ENCODE assay signal across 11 cellular contexts in the genomic region with DNA sequence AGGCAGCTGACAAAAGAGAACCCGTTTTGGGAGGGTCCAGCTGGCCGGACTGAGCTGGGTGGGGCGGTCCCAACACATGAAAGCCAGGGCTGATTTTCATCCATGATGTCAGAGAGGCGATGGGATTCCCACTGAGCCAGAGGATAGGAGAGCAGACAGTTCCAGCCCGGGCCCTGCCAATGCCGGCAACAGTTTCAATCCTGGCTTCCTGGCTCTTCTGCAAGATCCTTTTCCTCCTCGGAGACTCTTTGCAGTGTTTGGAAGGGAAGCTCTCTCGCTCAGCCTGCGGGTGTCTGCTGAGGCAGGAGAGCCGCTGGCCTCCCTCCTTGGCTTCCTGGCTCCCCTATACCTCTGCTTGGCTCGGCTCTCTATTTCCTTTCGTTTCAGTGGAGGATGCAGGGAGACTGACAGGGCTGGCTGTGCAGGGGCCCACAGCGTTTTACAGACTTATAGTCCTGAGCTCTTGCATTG.
A peak's percentile ranks its signal among the peaks of the same experiment; 100 is the strongest.
DNase-seq lines count a peak whose midpoint lies in the region; ATAC-seq, FAIRE-seq and TF ChIP-seq lines count a peak whose summit lies in the region.
"Had no signal": no experiment of that assay in that cellular context is flagged by ENCODE, and none has a peak within 500 bp of the region (broad histone marks: within the 10 kb centered on the region; RNA-seq: fewer than 3 reads in every experiment).

No MANE protein-coding gene starts in this region.

- peak overlapping the region; percentile 89 for H3K4me2 ChIP-seq in PC-3 (ENCODE audit: low read length)

- H3K79me2 ChIP-seq in PC-3 (ENCODE audit: low read length) = no peaks in the 10 kb centered on the region

- FAIRE-seq in A204.1 (lab: Jason Lieb, UNC) = peak; percentile 98

- H3K27ac Mint-ChIP-seq in activated T-cell treated with anti-CD3 and anti-CD28 coated beads, Interleukin-2, amount 50 U/mL, for 24 hours = no peak overlapping the region
- H3K27ac Mint-ChIP-seq: B cell had no signal

- POLR2A ChIA-PET in PC-3 (lab: Charles Lee; ENCODE audit: unreplicated experiment) = interaction anchor here (0.6 kb wide), 1 partner anchor 719 kb away, joined by 4 read pairs; no protein-coding TSS in a partner anchor

- H3K4me3 Mint-ChIP-seq in activated T-cell treated with anti-CD3 and anti-CD28 coated beads, Interleukin-2, amount 50 U/mL, for 24 hours = no peak overlapping the region
- H3K4me3 Mint-ChIP-seq: B cell had no signal

- intact Hi-C loops in PC-3 (cut with micrococcal nuclease) = loop anchor here (1.0 to 5.0 kb wide), 4 partner anchors 53 to 412 kb away; no protein-coding TSS in a partner anchor
- intact Hi-C loops in esophagus squamous epithelium (cut with DNase I) = no loop called here

- DNase-seq in PC-3 (peak; percentile 73), esophagus squamous epithelium (lab: John Stamatoyannopoulos, UW) (no peak), myocyte (ENCODE audit: low read depth) (peak; percentile 78), DMS153 treated with DMSO at 0.1 percent for 48 hours (lab: John Stamatoyannopoulos, UW; ENCODE audit: unreplicated experiment) (no peak), erythroblast (lab: John Stamatoyannopoulos, UW) (no peak)
- no peak for DNase-seq in activated T-cell treated with anti-CD3 and anti-CD28 coated beads, Interleukin-2, amount 50 U/mL, for 24 hours
- no peak for DNase-seq in activated effector memory CD4-positive, alpha-beta T cell treated with Interleukin-2 at 50 U/mL for 16 hours
- DNase-seq: activated T-cell treated with anti-CD3 and anti-CD28 coated beads, Interleukin-2, amount 50 U/mL, for 48 hours; NCI-H2081 treated with DMSO at 0.1 percent for 48 hours had no signal

- peaks cover 5% of the 10 kb centered on the region for H3F3A ChIP-seq in PC-3 (ENCODE audit: low read length, unreplicated experiment)

- H3K27me3 ChIP-seq in PC-3 (ENCODE audit: low read length) = no peaks in the 10 kb centered on the region
- no peaks in the 10 kb centered on the region for H3K27me3 ChIP-seq in esophagus squamous epithelium

- TSS peak; percentile 85 for BruUV-seq in PC-3 (replicated peaks; lab: Mats Ljungman, UMichigan)

- no peak for TF ChIP-seq CTCF in PC-3 (conservative IDR thresholded peaks at IDR 0.05; ENCODE audit: low read depth, low read length)
- no peak for TF ChIP-seq CTCF in esophagus squamous epithelium (IDR thresholded peaks at IDR 0.05)

- H3K4me1 ChIP-seq in PC-3 (ENCODE audit: insufficient read depth, low read length) = peaks cover 33% of the 10 kb centered on the region
- peaks cover 5 to 32% (median 15%) of the 10 kb centered on the region in 3 donors for H3K4me1 ChIP-seq in esophagus squamous epithelium

- H4K20me1 ChIP-seq in PC-3 (ENCODE audit: low read length) = no peaks in the 10 kb centered on the region

- TF ChIP-seq POLR2A in esophagus squamous epithelium (IDR thresholded peaks at IDR 0.05) = no peak
- no peak for TF ChIP-seq POLR2A in erythroblast (IDR thresholded peaks at IDR 0.05; ENCODE audit: low read length)

- H3K9me2 ChIP-seq in PC-3 (replicated peaks; ENCODE audit: low read length) = no peaks in the 10 kb centered on the region

- peak overlapping the region; percentile 89 for H3K9ac ChIP-seq in PC-3 (ENCODE audit: low read length)

- CTCF ChIA-PET in PC-3 (lab: Charles Lee) = interaction anchor here (0.5 kb wide), 1 partner anchor 197 kb away, joined by 3 read pairs; no protein-coding TSS in a partner anchor

- H2AFZ ChIP-seq in PC-3 (ENCODE audit: low read length) = peak overlapping the region; percentile 78

- H3K27ac ChIP-seq in PC-3 (ENCODE audit: low read length) = peak overlapping the region; percentile 95
- H3K27ac ChIP-seq in esophagus squamous epithelium = peak overlapping the region; percentile 80 to 88 (median 82)

- ATAC-seq in PC-3 = peak; percentile 69

- no peaks in the 10 kb centered on the region for H3K36me3 Mint-ChIP-seq in activated T-cell treated with anti-CD3 and anti-CD28 coated beads, Interleukin-2, amount 50 U/mL, for 24 hours (ENCODE audit: low read depth)

- WGBS in esophagus squamous epithelium, 2 donors = 5 to 7% methylated on average over 12 of the region's 13 CpGs

- peak overlapping the region; percentile 57 for H3K4me3 ChIP-seq in PC-3 (ENCODE audit: low read length)
- H3K4me3 ChIP-seq in esophagus squamous epithelium = peak overlapping the region; percentile 22 to 59 (median 41)

- H3K27me3 Mint-ChIP-seq in activated T-cell treated with anti-CD3 and anti-CD28 coated beads, Interleukin-2, amount 50 U/mL, for 24 hours = no peaks in the 10 kb centered on the region
- H3K27me3 Mint-ChIP-seq: B cell had no signal

- peaks cover 2% of the 10 kb centered on the region for H3K9me3 Mint-ChIP-seq in activated T-cell treated with anti-CD3 and anti-CD28 coated beads, Interleukin-2, amount 50 U/mL, for 24 hours

- peaks cover 2% of the 10 kb centered on the region for H3K4me1 Mint-ChIP-seq in activated T-cell treated with anti-CD3 and anti-CD28 coated beads, Interleukin-2, amount 50 U/mL, for 24 hours (ENCODE audit: low read depth)
- H3K4me1 Mint-ChIP-seq: B cell had no signal

- no peaks in the 10 kb centered on the region for H3K9me3 ChIP-seq in PC-3 (ENCODE audit: low read length)
- no peaks in the 10 kb centered on the region for H3K9me3 ChIP-seq in esophagus squamous epithelium

- H3K36me3 ChIP-seq in PC-3 (ENCODE audit: low read depth, low read length) (no peaks in the 10 kb centered on the region), esophagus squamous epithelium (no peaks in the 10 kb centered on the region)

Comparison
In these comparisons a context has a peak if more than half of its experiments do, and no peak if none do; other contexts are left out.
1. DNase-seq: peak in PC-3 (single experiment) and myocyte (single experiment); none in esophagus squamous epithelium (single experiment), DMS153 treated with DMSO at 0.1 percent for 48 hours (single experiment), activated T-cell treated with anti-CD3 and anti-CD28 coated beads, Interleukin-2, amount 50 U/mL, for 24 hours (single experiment), erythroblast (0 of 2) and activated effector memory CD4-positive, alpha-beta T cell treated with Interleukin-2 at 50 U/mL for 16 hours (single experiment).